Comparison of ENCODE assay signal across 15 cellular contexts in the genomic region with DNA sequence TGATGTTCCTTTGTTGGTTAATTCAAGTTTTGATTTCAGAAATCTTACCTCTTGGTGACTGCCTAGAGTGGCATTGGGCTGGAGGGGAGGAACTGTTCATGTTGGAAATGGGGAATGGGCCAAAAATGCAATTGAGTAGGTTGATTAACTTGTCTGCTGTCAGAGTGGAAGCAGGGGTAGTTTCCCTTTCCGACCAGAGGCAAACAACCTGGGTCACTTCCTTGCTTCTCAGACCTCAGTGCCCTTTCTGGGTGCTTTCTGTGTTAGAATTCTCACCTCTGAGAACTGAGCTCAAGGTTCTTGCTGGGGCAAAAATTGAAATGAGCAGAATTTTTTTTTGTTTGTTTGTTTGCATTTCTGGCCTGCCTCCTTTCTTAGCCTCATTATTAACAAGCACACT. TPM values are rescaled to one million over a fixed set of nuclear protein-coding genes. Genes with fewer than 3 reads are reported as not detected.
A peak's percentile ranks its signal among the peaks of the same experiment; 100 is the strongest.
DNase-seq lines count a peak whose midpoint lies in the region; ATAC-seq and TF ChIP-seq lines count a peak whose summit lies in the region.
"Had no signal": no experiment of that assay in that cellular context is flagged by ENCODE, and none has a peak within 500 bp of the region (broad histone marks: within the 10 kb centered on the region; RNA-seq: fewer than 3 reads in every experiment).

No MANE protein-coding gene starts in this region.

- intact Hi-C loops in activated CD8-positive, alpha-beta T cell treated with anti-CD3 and anti-CD28 coated beads for 36 hours (cut with micrococcal nuclease): loop anchor here (5.0 kb wide), 1 partner anchor 46 kb away; no protein-coding TSS in a partner anchor
- intact Hi-C loops in PC-9 (cut with micrococcal nuclease; ENCODE audit: unreplicated experiment): no loop called here

- POLR2A ChIA-PET in activated CD8-positive, alpha-beta T cell treated with anti-CD3 and anti-CD28 coated beads for 36 hours (lab: Charles Lee): interaction anchor here (0.9 to 3.9 kb wide), 8 partner anchors 13 to 717 kb away, joined by 3 to 30 read pairs (median 14); no protein-coding TSS in a partner anchor
- POLR2A ChIA-PET in PC-9 (lab: Charles Lee; ENCODE audit: unreplicated experiment): interaction anchor here (0.6 kb wide), 1 partner anchor 28 kb away, joined by 3 read pairs; no protein-coding TSS in a partner anchor

- H3K4me2 ChIP-seq in PC-9: no peak overlapping the region

- no peak overlapping the region for H2AFZ ChIP-seq in PC-9

- no peaks in the 10 kb centered on the region for H3K9me2 ChIP-seq in PC-9 (ENCODE audit: insufficient read depth)

- peaks cover 20% of the 10 kb centered on the region for H3K4me1 ChIP-seq in PC-9 (replicated peaks; ENCODE audit: insufficient read depth)

- no peaks in the 10 kb centered on the region for H3K36me3 ChIP-seq in PC-9 (ENCODE audit: low read depth)

- H3K27ac Mint-ChIP-seq in activated CD8-positive, alpha-beta T cell treated with anti-CD3 and anti-CD28 coated beads for 36 hours: peak overlapping the region; percentile 90
- no peak overlapping the region for H3K27ac Mint-ChIP-seq in mesothelial cell of epicardium

- H3F3A ChIP-seq in PC-9 (ENCODE audit: insufficient read depth, low read depth): peaks cover 6% of the 10 kb centered on the region; the same call in 1 of the 2 replicates

- TF ChIP-seq CTCF in GM10266 (IDR thresholded peaks at IDR 0.05; ENCODE audit: control insufficient read depth, insufficient read depth, low read depth, missing control alignments) (no peak), mesothelial cell of epicardium (IDR thresholded peaks at IDR 0.05; ENCODE audit: unreplicated experiment) (no peak), PC-9 (conservative IDR thresholded peaks at IDR 0.05) (no peak), GM13977 (IDR thresholded peaks at IDR 0.05; ENCODE audit: extremely low read depth, insufficient read depth, missing control alignments) (no peak)
- no peak for TF ChIP-seq CTCF in activated CD8-positive, alpha-beta T cell treated with anti-CD3 and anti-CD28 coated beads for 36 hours (IDR thresholded peaks at IDR 0.05)

- H3K36me3 Mint-ChIP-seq in activated CD8-positive, alpha-beta T cell treated with anti-CD3 and anti-CD28 coated beads for 36 hours (ENCODE audit: low read depth): peaks cover 57% of the 10 kb centered on the region
- peaks cover 12% of the 10 kb centered on the region for H3K36me3 Mint-ChIP-seq in mesothelial cell of epicardium

- no peaks in the 10 kb centered on the region for H3K9me3 ChIP-seq in PC-9 (ENCODE audit: insufficient read depth, low read depth)
- H3K9me3 ChIP-seq: gastroesophageal sphincter had no signal

- no peaks in the 10 kb centered on the region for H3K27me3 Mint-ChIP-seq in activated CD8-positive, alpha-beta T cell treated with anti-CD3 and anti-CD28 coated beads for 36 hours
- H3K27me3 Mint-ChIP-seq in mesothelial cell of epicardium (ENCODE audit: low read depth): no peaks in the 10 kb centered on the region

- peaks cover 55% of the 10 kb centered on the region for H3K4me1 Mint-ChIP-seq in activated CD8-positive, alpha-beta T cell treated with anti-CD3 and anti-CD28 coated beads for 36 hours (ENCODE audit: low read depth)
- H3K4me1 Mint-ChIP-seq in mesothelial cell of epicardium: peaks cover 18% of the 10 kb centered on the region

- CTCF ChIA-PET in activated CD8-positive, alpha-beta T cell treated with anti-CD3 and anti-CD28 coated beads for 36 hours (lab: Charles Lee): interaction anchor here (0.6 to 11.1 kb wide), 17 partner anchors 9 to 288 kb away, joined by 3 to 173 read pairs (median 6); no protein-coding TSS in a partner anchor
- CTCF ChIA-PET in PC-9 (lab: Charles Lee): no interaction called here

- no peaks in the 10 kb centered on the region for H3K27me3 ChIP-seq in PC-9 (ENCODE audit: insufficient read depth, low read depth)
- H3K27me3 ChIP-seq: gastroesophageal sphincter had no signal

- no peaks in the 10 kb centered on the region for H4K20me1 ChIP-seq in PC-9 (ENCODE audit: insufficient read depth)

- H3K4me3 Mint-ChIP-seq in activated CD8-positive, alpha-beta T cell treated with anti-CD3 and anti-CD28 coated beads for 36 hours: peak overlapping the region; percentile 94
- H3K4me3 Mint-ChIP-seq in mesothelial cell of epicardium: peak overlapping the region; percentile 28

- H3K27ac ChIP-seq in PC-9: no peak overlapping the region
- H3K27ac ChIP-seq: gastroesophageal sphincter had no signal

- DNase-seq in AML-193 (lab: John Stamatoyannopoulos, UW): peak; percentile 12 to 19
- peak; percentile 28 for DNase-seq in GM10266 (ENCODE audit: extremely low spot score)
- peak; percentile 68 for DNase-seq in activated CD8-positive, alpha-beta T cell treated with anti-CD3 and anti-CD28 coated beads for 36 hours
- no peak for DNase-seq in mesothelial cell of epicardium (ENCODE audit: low spot score in 2 of 2, unreplicated experiment in 2 of 2)
- DNase-seq in NCI-H1694 (lab: John Stamatoyannopoulos, UW): no peak
- DNase-seq in PC-9: no peak
- DNase-seq in GM13977 (ENCODE audit: low spot score): no peak
- DNase-seq: DMS79, mesendoderm, NCI-H187, NCI-H524 treated with DMSO at 0.1 percent for 48 hours, posterior cingulate gyrus had no signal

- BruUV-seq in PC-9 (replicated peaks; lab: Mats Ljungman, UMichigan): no TSS peak

- in situ Hi-C loops in GM13977 (cut with MboI; ENCODE audit: low pct_unique_long_range_greater_than_20kb, low sequenced_read_pairs, unreplicated experiment): no loop called here

- H3K79me2 ChIP-seq in PC-9 (ENCODE audit: low read depth): peaks cover 27% of the 10 kb centered on the region

- peaks cover 20% of the 10 kb centered on the region for H3K9me3 Mint-ChIP-seq in activated CD8-positive, alpha-beta T cell treated with anti-CD3 and anti-CD28 coated beads for 36 hours
- peaks cover 15% of the 10 kb centered on the region for H3K9me3 Mint-ChIP-seq in mesothelial cell of epicardium

- no peak overlapping the region for H3K4me3 ChIP-seq in PC-9

- ATAC-seq in activated CD8-positive, alpha-beta T cell treated with anti-CD3 and anti-CD28 coated beads for 36 hours: no peak
- no peak for ATAC-seq in GM18517 (IDR thresholded peaks at IDR 0.05; ENCODE audit: unreplicated experiment)
- ATAC-seq: gastroesophageal sphincter, K562 had no signal

RNA-seq across cellular contexts. Expression of a gene that starts 2.3 kb away (rescaled TPM):
- total RNA-seq in activated CD8-positive, alpha-beta T cell treated with anti-CD3 and anti-CD28 coated beads for 36 hours: 100 to 1,000 TPM; 199 to 206 TPM
- total RNA-seq in mesothelial cell of epicardium: 117 to 118 TPM (median 117 TPM) in 3 replicates
- total RNA-seq in PC-9 (2021): 237 and 266 TPM in 2 replicates

RNA-seq across cellular contexts. Expression of a gene that starts 37.4 kb away (rescaled TPM):
- total RNA-seq in activated CD8-positive, alpha-beta T cell treated with anti-CD3 and anti-CD28 coated beads for 36 hours: 10 to 100 TPM; 20.3 to 21.6 TPM
- 115 to 119 TPM (median 117 TPM) in 3 replicates for total RNA-seq in mesothelial cell of epicardium
- total RNA-seq in PC-9 (2021): 40.7 and 50.9 TPM in 2 replicates

RNA-seq across cellular contexts. Expression of a gene that starts 37.6 kb away (rescaled TPM):
- 10 to 100 TPM in 1 of 2 experiments, 1 to 10 TPM in 1; 6.6 to 10.1 TPM for total RNA-seq in activated CD8-positive, alpha-beta T cell treated with anti-CD3 and anti-CD28 coated beads for 36 hours
- total RNA-seq in mesothelial cell of epicardium (2.0 to 2.2 TPM (median 2.0 TPM) in 3 replicates), PC-9 (2021) (0.90 and 1.8 TPM in 2 replicates)

Comparison
In these comparisons a context has a peak if more than half of its experiments do, and no peak if none do; other contexts are left out.
1. DNase-seq: peak in AML-193 (2 of 2), GM10266 (single experiment) and activated CD8-positive, alpha-beta T cell treated with anti-CD3 and anti-CD28 coated beads for 36 hours (single experiment); none in mesothelial cell of epicardium (0 of 2), NCI-H1694 (single experiment), PC-9 (0 of 2) and GM13977 (single experiment).